Comparison of ENCODE assay signal across 19 cellular contexts in genomic region chr22:39122772-39123470, GRCh38. TPM values are rescaled to one million over a fixed set of nuclear protein-coding genes. Genes with fewer than 3 reads are reported as not detected.
A peak's percentile ranks its signal among the peaks of the same experiment; 100 is the strongest.
DNase-seq lines count a peak whose midpoint lies in the region; ATAC-seq and TF ChIP-seq lines count a peak whose summit lies in the region.
"Had no signal": no experiment of that assay in that cellular context is flagged by ENCODE, and none has a peak within 500 bp of the region (broad histone marks: within the 10 kb centered on the region; RNA-seq: fewer than 3 reads in every experiment).

No MANE protein-coding gene starts in this region.

- H3K36me3 Mint-ChIP-seq in activated CD8-positive, alpha-beta T cell treated with anti-CD3 and anti-CD28 coated beads, Interleukin-2, amount 10 ng/mL, durations not matched to agents 7 days and 5 days (ENCODE audit: low read depth), result no peaks in the 10 kb centered on the region
- no peaks in the 10 kb centered on the region for H3K36me3 Mint-ChIP-seq in activated CD8-positive, alpha-beta T cell treated with anti-CD3 and anti-CD28 coated beads for 36 hours (ENCODE audit: low read depth)
- no peaks in the 10 kb centered on the region for H3K36me3 Mint-ChIP-seq in progenitor cell of endocrine pancreas (ENCODE audit: insufficient read depth)
- H3K36me3 Mint-ChIP-seq in activated CD4-positive, alpha-beta memory T cell treated with anti-CD3 and anti-CD28 coated beads, Interleukin-2, amount 10 ng/mL, durations not matched to agents 7 days and 5 days (ENCODE audit: low read depth), result no peaks in the 10 kb centered on the region
- H3K36me3 Mint-ChIP-seq: CD14-positive monocyte had no signal

- intact Hi-C loops in activated CD8-positive, alpha-beta T cell treated with anti-CD3 and anti-CD28 coated beads for 36 hours (cut with micrococcal nuclease), result no loop called here

- H3K4me3 Mint-ChIP-seq in activated CD8-positive, alpha-beta T cell treated with anti-CD3 and anti-CD28 coated beads, Interleukin-2, amount 10 ng/mL, durations not matched to agents 7 days and 5 days, result no peak overlapping the region
- no peak overlapping the region for H3K4me3 Mint-ChIP-seq in activated CD8-positive, alpha-beta T cell treated with anti-CD3 and anti-CD28 coated beads for 36 hours
- H3K4me3 Mint-ChIP-seq in progenitor cell of endocrine pancreas (ENCODE audit: low read depth), result no peak overlapping the region
- no peak overlapping the region for H3K4me3 Mint-ChIP-seq in activated CD4-positive, alpha-beta memory T cell treated with anti-CD3 and anti-CD28 coated beads, Interleukin-2, amount 10 ng/mL, durations not matched to agents 7 days and 5 days
- H3K4me3 Mint-ChIP-seq: CD14-positive monocyte, H9 had no signal

- no peak for DNase-seq in activated CD8-positive, alpha-beta T cell treated with anti-CD3 and anti-CD28 coated beads, Interleukin-2, amount 10 ng/mL, durations not matched to agents 7 days and 5 days
- DNase-seq in activated CD8-positive, alpha-beta T cell treated with anti-CD3 and anti-CD28 coated beads for 36 hours, result no peak
- peak; percentile 6 for DNase-seq in iPS-NIHi7 (ENCODE audit: extremely low spot score)
- DNase-seq in progenitor cell of endocrine pancreas (ENCODE audit: low spot score, unreplicated experiment), result no peak
- DNase-seq in epidermal melanocyte (ENCODE audit: insufficient read length, low spot score), result no peak
- DNase-seq in activated CD4-positive, alpha-beta memory T cell treated with anti-CD3 and anti-CD28 coated beads, Interleukin-2, amount 10 ng/mL, durations not matched to agents 7 days and 5 days, result no peak
- DNase-seq: BE2C, H9, MV-4-11, NCI-H146, NCI-H1930, NCI-H2107, Peyer's patch, SHP77 treated with DMSO at 0.1 percent for 48 hours had no signal

- peaks cover 22% of the 10 kb centered on the region for H3K4me1 Mint-ChIP-seq in activated CD8-positive, alpha-beta T cell treated with anti-CD3 and anti-CD28 coated beads, Interleukin-2, amount 10 ng/mL, durations not matched to agents 7 days and 5 days (ENCODE audit: low read depth)
- peaks cover 18% of the 10 kb centered on the region for H3K4me1 Mint-ChIP-seq in activated CD8-positive, alpha-beta T cell treated with anti-CD3 and anti-CD28 coated beads for 36 hours (ENCODE audit: low read depth)
- H3K4me1 Mint-ChIP-seq in progenitor cell of endocrine pancreas (ENCODE audit: low read depth), result peaks cover 3% of the 10 kb centered on the region
- H3K4me1 Mint-ChIP-seq in activated CD4-positive, alpha-beta memory T cell treated with anti-CD3 and anti-CD28 coated beads, Interleukin-2, amount 10 ng/mL, durations not matched to agents 7 days and 5 days, result peaks cover 25% of the 10 kb centered on the region

- POLR2A ChIA-PET in activated CD8-positive, alpha-beta T cell treated with anti-CD3 and anti-CD28 coated beads, Interleukin-2, amount 10 ng/mL, durations not matched to agents 7 days and 5 days (lab: Charles Lee), result no interaction called here
- POLR2A ChIA-PET in activated CD8-positive, alpha-beta T cell treated with anti-CD3 and anti-CD28 coated beads for 36 hours (lab: Charles Lee), result interaction anchor here (0.5 kb wide), 1 partner anchor 115 kb away, joined by 3 read pairs; no protein-coding TSS in a partner anchor
- POLR2A ChIA-PET in activated CD4-positive, alpha-beta memory T cell treated with anti-CD3 and anti-CD28 coated beads, Interleukin-2, amount 10 ng/mL, durations not matched to agents 7 days and 5 days (lab: Charles Lee), result interaction anchor here (1.3 kb wide), 1 partner anchor 33 kb away, joined by 4 read pairs; no protein-coding TSS in a partner anchor

- H3K27ac Mint-ChIP-seq in activated CD8-positive, alpha-beta T cell treated with anti-CD3 and anti-CD28 coated beads, Interleukin-2, amount 10 ng/mL, durations not matched to agents 7 days and 5 days, result peak overlapping the region; percentile 25
- no peak overlapping the region for H3K27ac Mint-ChIP-seq in activated CD8-positive, alpha-beta T cell treated with anti-CD3 and anti-CD28 coated beads for 36 hours
- H3K27ac Mint-ChIP-seq in progenitor cell of endocrine pancreas, result peak overlapping the region; percentile 49
- H3K27ac Mint-ChIP-seq in activated CD4-positive, alpha-beta memory T cell treated with anti-CD3 and anti-CD28 coated beads, Interleukin-2, amount 10 ng/mL, durations not matched to agents 7 days and 5 days, result no peak overlapping the region
- H3K27ac Mint-ChIP-seq: CD14-positive monocyte, H9 had no signal

- CTCF ChIA-PET in activated CD8-positive, alpha-beta T cell treated with anti-CD3 and anti-CD28 coated beads, Interleukin-2, amount 10 ng/mL, durations not matched to agents 7 days and 5 days (lab: Charles Lee), result interaction anchor here (1.6 to 4.8 kb wide), 2 partner anchors 11 to 253 kb away, joined by 3 to 22 read pairs; no protein-coding TSS in a partner anchor
- CTCF ChIA-PET in activated CD8-positive, alpha-beta T cell treated with anti-CD3 and anti-CD28 coated beads for 36 hours (lab: Charles Lee), result interaction anchor here (1.5 to 1.9 kb wide), 3 partner anchors 17 to 119 kb away, joined by 4 to 9 read pairs (median 8); no protein-coding TSS in a partner anchor
- CTCF ChIA-PET in activated CD4-positive, alpha-beta memory T cell treated with anti-CD3 and anti-CD28 coated beads, Interleukin-2, amount 10 ng/mL, durations not matched to agents 7 days and 5 days (lab: Charles Lee), result no interaction called here

- TF ChIP-seq CTCF in activated CD8-positive, alpha-beta T cell treated with anti-CD3 and anti-CD28 coated beads for 36 hours (IDR thresholded peaks at IDR 0.05), result no peak
- TF ChIP-seq CTCF in progenitor cell of endocrine pancreas (IDR thresholded peaks at IDR 0.05; ENCODE audit: unreplicated experiment), result no peak

- no peak for ATAC-seq in activated CD8-positive, alpha-beta T cell treated with anti-CD3 and anti-CD28 coated beads, Interleukin-2, amount 10 ng/mL, durations not matched to agents 7 days and 5 days
- ATAC-seq in activated CD8-positive, alpha-beta T cell treated with anti-CD3 and anti-CD28 coated beads for 36 hours, result no peak
- ATAC-seq in GM21526 (IDR thresholded peaks at IDR 0.05; ENCODE audit: low FRiP score, unreplicated experiment), result no peak

- H3K9me3 Mint-ChIP-seq in activated CD8-positive, alpha-beta T cell treated with anti-CD3 and anti-CD28 coated beads, Interleukin-2, amount 10 ng/mL, durations not matched to agents 7 days and 5 days (ENCODE audit: insufficient read depth), result no peaks in the 10 kb centered on the region
- no peaks in the 10 kb centered on the region for H3K9me3 Mint-ChIP-seq in activated CD8-positive, alpha-beta T cell treated with anti-CD3 and anti-CD28 coated beads for 36 hours
- H3K9me3 Mint-ChIP-seq in progenitor cell of endocrine pancreas (ENCODE audit: low read depth), result no peaks in the 10 kb centered on the region
- H3K9me3 Mint-ChIP-seq in activated CD4-positive, alpha-beta memory T cell treated with anti-CD3 and anti-CD28 coated beads, Interleukin-2, amount 10 ng/mL, durations not matched to agents 7 days and 5 days, result no peaks in the 10 kb centered on the region
- H3K9me3 Mint-ChIP-seq: CD14-positive monocyte, H9 had no signal

- no peaks in the 10 kb centered on the region for H3K27me3 Mint-ChIP-seq in activated CD8-positive, alpha-beta T cell treated with anti-CD3 and anti-CD28 coated beads, Interleukin-2, amount 10 ng/mL, durations not matched to agents 7 days and 5 days (ENCODE audit: low read depth)
- no peaks in the 10 kb centered on the region for H3K27me3 Mint-ChIP-seq in activated CD8-positive, alpha-beta T cell treated with anti-CD3 and anti-CD28 coated beads for 36 hours
- no peaks in the 10 kb centered on the region for H3K27me3 Mint-ChIP-seq in progenitor cell of endocrine pancreas
- no peaks in the 10 kb centered on the region for H3K27me3 Mint-ChIP-seq in activated CD4-positive, alpha-beta memory T cell treated with anti-CD3 and anti-CD28 coated beads, Interleukin-2, amount 10 ng/mL, durations not matched to agents 7 days and 5 days

RNA-seq across cellular contexts. Expression of gene APOBEC3H, which starts 25.9 kb away (rescaled TPM):
- 10 to 100 TPM; 82.8 to 89.7 TPM for total RNA-seq in activated CD8-positive, alpha-beta T cell treated with anti-CD3 and anti-CD28 coated beads, Interleukin-2, amount 10 ng/mL, durations not matched to agents 7 days and 5 days
- 1 to 10 TPM; 6.8 to 7.1 TPM for total RNA-seq in activated CD8-positive, alpha-beta T cell treated with anti-CD3 and anti-CD28 coated beads for 36 hours
- total RNA-seq in progenitor cell of endocrine pancreas, result not detected in 2 replicates
- total RNA-seq in activated CD4-positive, alpha-beta memory T cell treated with anti-CD3 and anti-CD28 coated beads, Interleukin-2, amount 10 ng/mL, durations not matched to agents 7 days and 5 days, result 100 to 1,000 TPM; 126 to 128 TPM
- total RNA-seq: Calu3, K562, M059J, Peyer's patch had no signal

RNA-seq across cellular contexts. Expression of gene CBX7, which starts 29.6 kb away (rescaled TPM):
- total RNA-seq in activated CD8-positive, alpha-beta T cell treated with anti-CD3 and anti-CD28 coated beads, Interleukin-2, amount 10 ng/mL, durations not matched to agents 7 days and 5 days, result 1 to 10 TPM; 8.6 to 8.7 TPM
- total RNA-seq in activated CD8-positive, alpha-beta T cell treated with anti-CD3 and anti-CD28 coated beads for 36 hours, result 10 to 100 TPM; 23.6 to 25.0 TPM
- total RNA-seq in progenitor cell of endocrine pancreas, result 6.0 and 7.7 TPM in 2 replicates
- 10 to 100 TPM; 24.9 to 25.0 TPM for total RNA-seq in activated CD4-positive, alpha-beta memory T cell treated with anti-CD3 and anti-CD28 coated beads, Interleukin-2, amount 10 ng/mL, durations not matched to agents 7 days and 5 days

RNA-seq across cellular contexts. Expression of gene APOBEC3G, which starts 45.8 kb away (rescaled TPM):
- 100 to 1,000 TPM; 134 to 138 TPM for total RNA-seq in activated CD8-positive, alpha-beta T cell treated with anti-CD3 and anti-CD28 coated beads, Interleukin-2, amount 10 ng/mL, durations not matched to agents 7 days and 5 days
- 10 to 100 TPM; 66.0 to 66.5 TPM for total RNA-seq in activated CD8-positive, alpha-beta T cell treated with anti-CD3 and anti-CD28 coated beads for 36 hours
- total RNA-seq in progenitor cell of endocrine pancreas, result 4.8 and 7.9 TPM in 2 replicates
- 100 to 1,000 TPM; 145 to 146 TPM for total RNA-seq in activated CD4-positive, alpha-beta memory T cell treated with anti-CD3 and anti-CD28 coated beads, Interleukin-2, amount 10 ng/mL, durations not matched to agents 7 days and 5 days

Comparison
In these comparisons a context has a peak if more than half of its experiments do, and no peak if none do; other contexts are left out.
1. H3K27ac Mint-ChIP-seq: peak in activated CD8-positive, alpha-beta T cell treated with anti-CD3 and anti-CD28 coated beads, Interleukin-2, amount 10 ng/mL, durations not matched to agents 7 days and 5 days (single experiment) and progenitor cell of endocrine pancreas (single experiment); none in activated CD8-positive, alpha-beta T cell treated with anti-CD3 and anti-CD28 coated beads for 36 hours (single experiment) and activated CD4-positive, alpha-beta memory T cell treated with anti-CD3 and anti-CD28 coated beads, Interleukin-2, amount 10 ng/mL, durations not matched to agents 7 days and 5 days (single experiment).
2. RNA of gene APOBEC3H, which starts 25.9 kb away (total RNA-seq): 126 to 128 TPM in activated CD4-positive, alpha-beta memory T cell treated with anti-CD3 and anti-CD28 coated beads, Interleukin-2, amount 10 ng/mL, durations not matched to agents 7 days and 5 days and 82.8 to 89.7 TPM in activated CD8-positive, alpha-beta T cell treated with anti-CD3 and anti-CD28 coated beads, Interleukin-2, amount 10 ng/mL, durations not matched to agents 7 days and 5 days; 6.8 to 7.1 TPM in activated CD8-positive, alpha-beta T cell treated with anti-CD3 and anti-CD28 coated beads for 36 hours and not detected in progenitor cell of endocrine pancreas; every median in the first group is over 10 times any median in the second.